1 cellular context compared by ENCODE assay signal in genomic region chr5:157535042-157535865, GRCh38.
TF ChIP-seq lines count a peak whose summit lies in the region.

No MANE protein-coding gene starts in this region.

TF ChIP-seq in K562, 482 proteins besides CTCF, POLR2A, EP300 and RAD21 (continued from another document and continues in another):
- TF ChIP-seq ZNF592 (IDR thresholded peaks at IDR 0.05) (0 out of 2 replicates have a peak, but pooled peaks have one; percentile 40), SIN3A (IDR thresholded peaks at IDR 0.05; ENCODE audit: borderline replicate concordance in 2 of 2, control insufficient read depth in 1 of 2, low read depth in 2 of 2, low read length in 2 of 2) (no peak), FOXP1 (CRISPR knock-in tag; IDR thresholded peaks at IDR 0.05) (no peak), NR3C1 (CRISPR knock-in tag; IDR thresholded peaks at IDR 0.05) (no peak), CCNT2 (IDR thresholded peaks at IDR 0.05; ENCODE audit: borderline replicate concordance, extremely low read depth, insufficient read length, low read depth, low read length) (peak; percentile 45), CSDE1 (IDR thresholded peaks at IDR 0.05) (no peak), E2F4 (CRISPR knock-in tag; IDR thresholded peaks at IDR 0.05; ENCODE audit: low read depth) (no peak), ZNF57 (CRISPR knock-in tag; IDR thresholded peaks at IDR 0.05) (no peak), KLF13 (tag; IDR thresholded peaks at IDR 0.05; ENCODE audit: borderline replicate concordance, low read depth) (no peak), NFXL1 (CRISPR knock-in tag; IDR thresholded peaks at IDR 0.05) (no peak), CREBBP (IDR thresholded peaks at IDR 0.05; ENCODE audit: low read depth, low read length) (no peak), ZNF140 (CRISPR knock-in tag; IDR thresholded peaks at IDR 0.05) (no peak), PHB2 (IDR thresholded peaks at IDR 0.05; ENCODE audit: low read depth) (no peak), HCFC1 (IDR thresholded peaks at IDR 0.05; ENCODE audit: low read depth, low read length) (no peak), L3MBTL2 (IDR thresholded peaks at IDR 0.05) (peak; percentile 46; the same call in 1 of the 2 replicates), ESRRA (IDR thresholded peaks at IDR 0.05; ENCODE audit: borderline replicate concordance, low read depth) (peak; percentile 79), NFIC (IDR thresholded peaks at IDR 0.05) (0 out of 2 replicates have a peak, but pooled peaks have one; percentile 10), BRF1 (IDR thresholded peaks at IDR 0.05; ENCODE audit: borderline replicate concordance, extremely low read depth, insufficient read length) (no peak), CHD2 (IDR thresholded peaks at IDR 0.05; ENCODE audit: low read depth, low read length) (no peak), NELFE (IDR thresholded peaks at IDR 0.05; ENCODE audit: insufficient read depth, insufficient read length) (no peak), ATF7 (IDR thresholded peaks at IDR 0.05) (peak; percentile 60), FOXO4 (CRISPR knock-in tag; IDR thresholded peaks at IDR 0.05) (no peak), NKRF (IDR thresholded peaks at IDR 0.05; ENCODE audit: borderline replicate concordance) (no peak), NCOR1 (IDR thresholded peaks at IDR 0.05) (peak; percentile 70; the same call in 1 of the 2 replicates), ZNF644 (tag; IDR thresholded peaks at IDR 0.05; ENCODE audit: low read depth) (no peak), ZNF699 (CRISPR knock-in tag; IDR thresholded peaks at IDR 0.05; ENCODE audit: insufficient replicate concordance) (no peak), KLF10 (CRISPR knock-in tag; IDR thresholded peaks at IDR 0.05) (no peak), TFAM (CRISPR knock-in tag; conservative IDR thresholded peaks at IDR 0.05) (no peak), ELK3 (CRISPR knock-in tag; IDR thresholded peaks at IDR 0.05) (no peak), RBM25 (IDR thresholded peaks at IDR 0.05; ENCODE audit: low read depth, low read length, severe bottlenecking) (no peak), SNRNP70 (optimal IDR thresholded peaks at IDR 0.05; ENCODE audit: low read depth, low read length) (no peak), ZFP36 (IDR thresholded peaks at IDR 0.05; ENCODE audit: low read depth, low read length, partially characterized antibody) (no peak), MCM3 (IDR thresholded peaks at IDR 0.05) (no peak), ZNF24 (IDR thresholded peaks at IDR 0.05) (no peak), GABPB1 (CRISPR knock-in tag; IDR thresholded peaks at IDR 0.05) (no peak), NRF1 (conservative IDR thresholded peaks at IDR 0.05 in 1 of 2, IDR thresholded peaks at IDR 0.05 in 1 of 2) (0 out of 4 replicates have a peak, but pooled peaks have one; percentile 8 to 18), RBM34 (IDR thresholded peaks at IDR 0.05; ENCODE audit: borderline replicate concordance, insufficient read depth, low read length) (no peak), RNF2 (IDR thresholded peaks at IDR 0.05) (no peak), GABPB2 (CRISPR knock-in tag; conservative IDR thresholded peaks at IDR 0.05) (no peak), BMI1 (IDR thresholded peaks at IDR 0.05; ENCODE audit: low read length) (no peak), ZFPM2 (CRISPR knock-in tag; IDR thresholded peaks at IDR 0.05) (no peak)
- TF ChIP-seq, protein P1, sequence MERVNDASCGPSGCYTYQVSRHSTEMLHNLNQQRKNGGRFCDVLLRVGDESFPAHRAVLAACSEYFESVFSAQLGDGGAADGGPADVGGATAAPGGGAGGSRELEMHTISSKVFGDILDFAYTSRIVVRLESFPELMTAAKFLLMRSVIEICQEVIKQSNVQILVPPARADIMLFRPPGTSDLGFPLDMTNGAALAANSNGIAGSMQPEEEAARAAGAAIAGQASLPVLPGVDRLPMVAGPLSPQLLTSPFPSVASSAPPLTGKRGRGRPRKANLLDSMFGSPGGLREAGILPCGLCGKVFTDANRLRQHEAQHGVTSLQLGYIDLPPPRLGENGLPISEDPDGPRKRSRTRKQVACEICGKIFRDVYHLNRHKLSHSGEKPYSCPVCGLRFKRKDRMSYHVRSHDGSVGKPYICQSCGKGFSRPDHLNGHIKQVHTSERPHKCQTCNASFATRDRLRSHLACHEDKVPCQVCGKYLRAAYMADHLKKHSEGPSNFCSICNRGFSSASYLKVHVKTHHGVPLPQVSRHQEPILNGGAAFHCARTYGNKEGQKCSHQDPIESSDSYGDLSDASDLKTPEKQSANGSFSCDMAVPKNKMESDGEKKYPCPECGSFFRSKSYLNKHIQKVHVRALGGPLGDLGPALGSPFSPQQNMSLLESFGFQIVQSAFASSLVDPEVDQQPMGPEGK (CRISPR knock-in tag; IDR thresholded peaks at IDR 0.05; ENCODE audit: borderline replicate concordance), result no peak
- TF ChIP-seq, protein P2, sequence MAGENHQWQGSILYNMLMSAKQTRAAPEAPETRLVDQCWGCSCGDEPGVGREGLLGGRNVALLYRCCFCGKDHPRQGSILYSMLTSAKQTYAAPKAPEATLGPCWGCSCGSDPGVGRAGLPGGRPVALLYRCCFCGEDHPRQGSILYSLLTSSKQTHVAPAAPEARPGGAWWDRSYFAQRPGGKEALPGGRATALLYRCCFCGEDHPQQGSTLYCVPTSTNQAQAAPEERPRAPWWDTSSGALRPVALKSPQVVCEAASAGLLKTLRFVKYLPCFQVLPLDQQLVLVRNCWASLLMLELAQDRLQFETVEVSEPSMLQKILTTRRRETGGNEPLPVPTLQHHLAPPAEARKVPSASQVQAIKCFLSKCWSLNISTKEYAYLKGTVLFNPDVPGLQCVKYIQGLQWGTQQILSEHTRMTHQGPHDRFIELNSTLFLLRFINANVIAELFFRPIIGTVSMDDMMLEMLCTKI (IDR thresholded peaks at IDR 0.05; ENCODE audit: partially characterized antibody), result no peak
- TF ChIP-seq, protein P3, sequence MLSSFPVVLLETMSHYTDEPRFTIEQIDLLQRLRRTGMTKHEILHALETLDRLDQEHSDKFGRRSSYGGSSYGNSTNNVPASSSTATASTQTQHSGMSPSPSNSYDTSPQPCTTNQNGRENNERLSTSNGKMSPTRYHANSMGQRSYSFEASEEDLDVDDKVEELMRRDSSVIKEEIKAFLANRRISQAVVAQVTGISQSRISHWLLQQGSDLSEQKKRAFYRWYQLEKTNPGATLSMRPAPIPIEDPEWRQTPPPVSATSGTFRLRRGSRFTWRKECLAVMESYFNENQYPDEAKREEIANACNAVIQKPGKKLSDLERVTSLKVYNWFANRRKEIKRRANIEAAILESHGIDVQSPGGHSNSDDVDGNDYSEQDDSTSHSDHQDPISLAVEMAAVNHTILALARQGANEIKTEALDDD (IDR thresholded peaks at IDR 0.05), result peak; percentile 100
- TF ChIP-seq, protein P4, sequence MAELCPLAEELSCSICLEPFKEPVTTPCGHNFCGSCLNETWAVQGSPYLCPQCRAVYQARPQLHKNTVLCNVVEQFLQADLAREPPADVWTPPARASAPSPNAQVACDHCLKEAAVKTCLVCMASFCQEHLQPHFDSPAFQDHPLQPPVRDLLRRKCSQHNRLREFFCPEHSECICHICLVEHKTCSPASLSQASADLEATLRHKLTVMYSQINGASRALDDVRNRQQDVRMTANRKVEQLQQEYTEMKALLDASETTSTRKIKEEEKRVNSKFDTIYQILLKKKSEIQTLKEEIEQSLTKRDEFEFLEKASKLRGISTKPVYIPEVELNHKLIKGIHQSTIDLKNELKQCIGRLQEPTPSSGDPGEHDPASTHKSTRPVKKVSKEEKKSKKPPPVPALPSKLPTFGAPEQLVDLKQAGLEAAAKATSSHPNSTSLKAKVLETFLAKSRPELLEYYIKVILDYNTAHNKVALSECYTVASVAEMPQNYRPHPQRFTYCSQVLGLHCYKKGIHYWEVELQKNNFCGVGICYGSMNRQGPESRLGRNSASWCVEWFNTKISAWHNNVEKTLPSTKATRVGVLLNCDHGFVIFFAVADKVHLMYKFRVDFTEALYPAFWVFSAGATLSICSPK (IDR thresholded peaks at IDR 0.05; ENCODE audit: borderline replicate concordance), result no peak
- TF ChIP-seq, protein P5, sequence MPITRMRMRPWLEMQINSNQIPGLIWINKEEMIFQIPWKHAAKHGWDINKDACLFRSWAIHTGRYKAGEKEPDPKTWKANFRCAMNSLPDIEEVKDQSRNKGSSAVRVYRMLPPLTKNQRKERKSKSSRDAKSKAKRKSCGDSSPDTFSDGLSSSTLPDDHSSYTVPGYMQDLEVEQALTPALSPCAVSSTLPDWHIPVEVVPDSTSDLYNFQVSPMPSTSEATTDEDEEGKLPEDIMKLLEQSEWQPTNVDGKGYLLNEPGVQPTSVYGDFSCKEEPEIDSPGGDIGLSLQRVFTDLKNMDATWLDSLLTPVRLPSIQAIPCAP (CRISPR knock-in tag; IDR thresholded peaks at IDR 0.05; ENCODE audit: borderline replicate concordance), result no peak
- TF ChIP-seq, protein P6, sequence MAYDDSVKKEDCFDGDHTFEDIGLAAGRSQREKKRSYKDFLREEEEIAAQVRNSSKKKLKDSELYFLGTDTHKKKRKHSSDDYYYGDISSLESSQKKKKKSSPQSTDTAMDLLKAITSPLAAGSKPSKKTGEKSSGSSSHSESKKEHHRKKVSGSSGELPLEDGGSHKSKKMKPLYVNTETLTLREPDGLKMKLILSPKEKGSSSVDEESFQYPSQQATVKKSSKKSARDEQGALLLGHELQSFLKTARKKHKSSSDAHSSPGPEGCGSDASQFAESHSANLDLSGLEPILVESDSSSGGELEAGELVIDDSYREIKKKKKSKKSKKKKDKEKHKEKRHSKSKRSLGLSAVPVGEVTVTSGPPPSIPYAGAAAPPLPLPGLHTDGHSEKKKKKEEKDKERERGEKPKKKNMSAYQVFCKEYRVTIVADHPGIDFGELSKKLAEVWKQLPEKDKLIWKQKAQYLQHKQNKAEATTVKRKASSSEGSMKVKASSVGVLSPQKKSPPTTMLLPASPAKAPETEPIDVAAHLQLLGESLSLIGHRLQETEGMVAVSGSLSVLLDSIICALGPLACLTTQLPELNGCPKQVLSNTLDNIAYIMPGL (CRISPR knock-in tag; IDR thresholded peaks at IDR 0.05), result no peak
